In the genomic region with DNA sequence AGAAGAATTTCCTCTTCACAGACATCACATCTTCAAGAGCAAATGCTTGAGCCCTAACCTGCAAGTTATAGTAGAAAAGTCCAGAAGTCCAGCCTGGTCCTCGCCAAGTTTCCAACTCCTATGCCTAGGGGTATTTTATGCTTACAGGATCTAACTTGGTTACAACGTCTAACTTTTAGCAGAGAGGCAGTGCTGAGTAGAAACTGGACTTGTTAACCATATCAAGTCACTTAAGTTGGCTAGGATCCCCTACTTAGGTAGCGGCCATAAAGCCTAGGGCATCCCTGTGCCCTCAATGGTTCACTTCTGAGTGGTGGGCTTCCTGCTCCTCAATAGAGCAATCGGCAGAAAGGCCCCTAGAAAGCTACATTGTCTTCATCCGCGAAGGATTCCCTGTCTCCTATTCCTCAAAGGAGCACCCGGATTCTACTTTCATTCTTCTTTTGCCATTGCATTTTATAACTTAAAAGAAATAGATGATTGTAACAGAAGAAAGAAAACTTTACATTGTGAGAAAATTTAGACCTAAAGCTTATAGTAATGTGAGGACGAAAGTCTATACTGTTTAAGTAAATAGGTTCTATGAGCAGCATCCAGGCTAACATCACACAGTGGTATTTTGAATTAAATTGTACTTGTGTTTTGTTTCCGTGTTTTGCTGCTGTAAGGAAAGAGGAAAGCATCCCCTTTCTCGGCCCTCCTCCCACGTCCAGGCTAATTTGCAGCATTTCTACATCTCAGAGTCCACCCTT, we compare ENCODE assay signal across 9 cellular contexts. TPM values are rescaled to one million over a fixed set of nuclear protein-coding genes. Genes with fewer than 3 reads are reported as not detected.
A peak's percentile ranks its signal among the peaks of the same experiment; 100 is the strongest.
DNase-seq lines count a peak whose midpoint lies in the region; ATAC-seq and TF ChIP-seq lines count a peak whose summit lies in the region.
"Had no signal": no experiment of that assay in that cellular context is flagged by ENCODE, and none has a peak within 500 bp of the region (broad histone marks: within the 10 kb centered on the region; RNA-seq: fewer than 3 reads in every experiment).

No MANE protein-coding gene starts in this region.

- no peak overlapping the region for H2BK120ac ChIP-seq in mesenchymal stem cell (ENCODE audit: low read depth, low read length)

- H3K23ac ChIP-seq in mesenchymal stem cell (ENCODE audit: low read length in 2 of 2) = no peak overlapping the region

- no TSS peak for BruUV-seq in MCF 10A (replicated peaks; lab: Mats Ljungman, UMichigan)

- peak overlapping the region in 1 of 2 experiments; percentile 73 for H3K18ac ChIP-seq in mesenchymal stem cell (ENCODE audit: low read depth in 1 of 2, low read length in 2 of 2)

- H3K27ac Mint-ChIP-seq in MCF 10A (ENCODE audit: low read depth, unreplicated experiment) (no peak overlapping the region), brain (peak overlapping the region; percentile 71 to 100 (median 94)), type B pancreatic cell (peak overlapping the region; percentile 98)

- no peak overlapping the region for H4K91ac ChIP-seq in mesenchymal stem cell (ENCODE audit: low read length)

- H3K4me3 ChIP-seq in breast epithelium (peak overlapping the region; percentile 76 to 93 (median 84)), mesenchymal stem cell (ENCODE audit: insufficient read depth in 1 of 2, low read depth in 1 of 2, low read length in 2 of 2) (peak overlapping the region in 1 of 2 experiments; percentile 86)

- no peak overlapping the region for H2BK12ac ChIP-seq in mesenchymal stem cell (ENCODE audit: low read length in 2 of 2)

- H3K79me1 ChIP-seq in mesenchymal stem cell (replicated peaks; ENCODE audit: low read length, poor library complexity, severe bottlenecking) = peaks cover 2% of the 10 kb centered on the region

- H3K4me1 Mint-ChIP-seq in MCF 10A (ENCODE audit: insufficient read depth, unreplicated experiment) (no peaks in the 10 kb centered on the region), brain (peaks cover 39% of the 10 kb centered on the region), type B pancreatic cell (ENCODE audit: unreplicated experiment) (peaks cover 24% of the 10 kb centered on the region)

- H3K27ac ChIP-seq in breast epithelium (peak overlapping the region; percentile 97 to 98), mesenchymal stem cell (ENCODE audit: low read length, poor library complexity, severe bottlenecking) (no peak overlapping the region)

- H4K8ac ChIP-seq in mesenchymal stem cell (ENCODE audit: low read length) = peak overlapping the region; percentile 97

- H3K27me3 ChIP-seq in breast epithelium (no peaks in the 10 kb centered on the region), mesenchymal stem cell (ENCODE audit: control insufficient read depth in 1 of 2, insufficient read depth in 1 of 2, low read length in 2 of 2) (no peaks in the 10 kb centered on the region)

- H3K9me3 ChIP-seq in breast epithelium (no peaks in the 10 kb centered on the region), mesenchymal stem cell (ENCODE audit: control insufficient read depth, low read length) (no peaks in the 10 kb centered on the region)

- H3K36me3 Mint-ChIP-seq in MCF 10A (ENCODE audit: insufficient read depth, unreplicated experiment) (no peaks in the 10 kb centered on the region), brain (peaks cover 5% of the 10 kb centered on the region), type B pancreatic cell (peaks cover 7% of the 10 kb centered on the region)

- intact Hi-C loops in breast epithelium (cut with DNase I; ENCODE audit: low total_unique reads) = loop anchor here (10.0 kb wide), 1 partner anchor 434 kb away; no protein-coding TSS in a partner anchor
- intact Hi-C loops in MCF 10A (cut with micrococcal nuclease) = no loop called here

- H2BK15ac ChIP-seq in mesenchymal stem cell (ENCODE audit: low read depth, poor library complexity, severe bottlenecking) = no peak overlapping the region

- no peak overlapping the region for H2AK5ac ChIP-seq in mesenchymal stem cell (ENCODE audit: low read length, severe bottlenecking)

- H3K4me3 Mint-ChIP-seq in MCF 10A (ENCODE audit: unreplicated experiment) = no peak overlapping the region
- H3K4me3 Mint-ChIP-seq in brain = peak overlapping the region; percentile 99 to 100 (median 100)
- peak overlapping the region; percentile 99 for H3K4me3 Mint-ChIP-seq in type B pancreatic cell

- POLR2A ChIA-PET in MCF 10A (lab: Yijun Ruan, JAX) = no interaction called here

- peak overlapping the region; percentile 64 for H3K4me2 ChIP-seq in mesenchymal stem cell (ENCODE audit: low read length, poor library complexity, severe bottlenecking)

- H3K36me3 ChIP-seq in breast epithelium (no peaks in the 10 kb centered on the region), mesenchymal stem cell (ENCODE audit: control insufficient read depth in 1 of 2, insufficient read depth in 2 of 2, low read depth in 1 of 2, low read length in 2 of 2) (peaks cover 4 to 10% of the 10 kb centered on the region in 2 experiments)

- no peak overlapping the region for H3K14ac ChIP-seq in mesenchymal stem cell (ENCODE audit: low read length in 2 of 2)

- 96% methylated on average over 6 of the region's 11 CpGs for WGBS in mesenchymal stem cell

- peak overlapping the region in 1 of 2 experiments; percentile 91 for H3K4ac ChIP-seq in mesenchymal stem cell (ENCODE audit: low read depth in 1 of 2, low read length in 2 of 2)

- TF ChIP-seq POLR2A in breast epithelium (IDR thresholded peaks at IDR 0.05) = no peak

- H3K9me3 Mint-ChIP-seq in MCF 10A (ENCODE audit: unreplicated experiment) (no peaks in the 10 kb centered on the region), brain (peaks cover 0 to 3% (median 0%) of the 10 kb centered on the region in 5 experiments), type B pancreatic cell (no peaks in the 10 kb centered on the region)

- no peak for DNase-seq in breast epithelium (ENCODE audit: low spot score in 2 of 2)
- no peak for DNase-seq in MCF 10A (ENCODE audit: unreplicated experiment)
- no peak for DNase-seq in mesenchymal stem cell
- no peak for DNase-seq in type B pancreatic cell (ENCODE audit: extremely low spot score, unreplicated experiment)
- DNase-seq in 8988T = no peak
- no peak for DNase-seq in cortex of kidney (lab: John Stamatoyannopoulos, UW)
- DNase-seq: NCI-H1930 had no signal

- no peak overlapping the region for H2BK5ac ChIP-seq in mesenchymal stem cell (ENCODE audit: low read depth, low read length, poor library complexity, severe bottlenecking)

- H3K4me1 ChIP-seq in breast epithelium (peaks cover 0 to 10% of the 10 kb centered on the region in 2 donors), mesenchymal stem cell (ENCODE audit: control insufficient read depth, insufficient read depth, low read depth, low read length) (peaks cover 6% of the 10 kb centered on the region)

- H2AFZ ChIP-seq in mesenchymal stem cell (ENCODE audit: low read depth, low read length) = no peak overlapping the region

- CTCF ChIA-PET in MCF 10A (lab: Yijun Ruan, JAX) = no interaction called here

- H3K9ac ChIP-seq in mesenchymal stem cell (ENCODE audit: low read length) = peak overlapping the region; percentile 94

- TF ChIP-seq CTCF in breast epithelium (IDR thresholded peaks at IDR 0.05) (no peak), MCF 10A (IDR thresholded peaks at IDR 0.05; ENCODE audit: unreplicated experiment) (no peak), brain (conservative IDR thresholded peaks at IDR 0.05) (no peak), type B pancreatic cell (conservative IDR thresholded peaks at IDR 0.05) (no peak)

- no peak for ATAC-seq in HG03280 (IDR thresholded peaks at IDR 0.05; ENCODE audit: unreplicated experiment)

- no peaks in the 10 kb centered on the region for H3K27me3 Mint-ChIP-seq in MCF 10A (ENCODE audit: insufficient read depth, unreplicated experiment)
- peaks cover 38% of the 10 kb centered on the region for H3K27me3 Mint-ChIP-seq in brain
- H3K27me3 Mint-ChIP-seq in type B pancreatic cell = peaks cover 29% of the 10 kb centered on the region

RNA-seq across cellular contexts. Expression of gene MTAP, which starts 1.3 kb away (rescaled TPM):
- total RNA-seq in breast epithelium (10 to 100 TPM; 20.8 to 40.2 (median 29.5) TPM), MCF 10A (2022) (not detected in 2 replicates), type B pancreatic cell (ENCODE audit: low replicate concordance) (73.4 and 77.4 TPM in 2 replicates)
- polyA plus RNA-seq in brain (ENCODE audit: insufficient read depth, low read depth, low replicate concordance) = 16.8 TPM
- 14.2 TPM for polyA plus RNA-seq in mesenchymal stem cell (2013, experiment 1 of 2)
- polyA plus RNA-seq in mesenchymal stem cell (2013, experiment 2 of 2) = 14.5 TPM

Comparison
In these comparisons a context has a peak if more than half of its experiments do, and no peak if none do; other contexts are left out.
1. RNA of gene MTAP, which starts 1.3 kb away (total RNA-seq): 73.4 to 77.4 TPM in type B pancreatic cell and 20.8 to 40.2 TPM in breast epithelium; not detected in MCF 10A; every median in the first group is over 10 times any median in the second.